8 cellular contexts compared by ENCODE assay signal in genomic region chr22:48574776-48575566, GRCh38.
DNase-seq lines count a peak whose midpoint lies in the region; ATAC-seq and TF ChIP-seq lines count a peak whose summit lies in the region.

No MANE protein-coding gene starts in this region.

- BruUV-seq in A673 (replicated peaks; lab: Mats Ljungman, UMichigan), result no TSS peak

- peaks cover 7% of the 10 kb centered on the region for H3K36me3 ChIP-seq in A673 (ENCODE audit: insufficient read depth, low read length, poor library complexity, severe bottlenecking)

- peak; percentile 87 for DNase-seq in A673 (ENCODE audit: low spot score)
- DNase-seq in GM19238 (ENCODE audit: insufficient read length, low spot score), result peak; percentile 39
- peak; percentile 31 to 35 for DNase-seq in activated CD4-positive, alpha-beta T cell treated with anti-CD3 and anti-CD28 coated beads, Interleukin-2, amount 50 U/mL, for 48 hours
- DNase-seq in hippocampal formation (lab: John Stamatoyannopoulos, UW), result peak; percentile 11 to 42
- peak; percentile 24 to 25 for DNase-seq in stimulated activated CD4-positive, alpha-beta T cell treated with anti-CD3 and anti-CD28 coated beads, Interleukin-4, amount 100 ng/mL, for 48 hours (ENCODE audit: low read depth in 2 of 2)
- DNase-seq in activated CD4-positive, CD25-positive, alpha-beta regulatory T cell treated with anti-CD3 and anti-CD28 coated beads, Interleukin-2, amount 50 U/mL, for 72 hours, result no peak
- no peak for DNase-seq in globus pallidus (ENCODE audit: low spot score)

- peak; percentile 61 for TF ChIP-seq CTCF in A673 (conservative IDR thresholded peaks at IDR 0.05; ENCODE audit: low read depth, low read length)

- H3K4me1 ChIP-seq in A673 (ENCODE audit: insufficient read depth, low read length, poor library complexity, severe bottlenecking), result peaks cover 10% of the 10 kb centered on the region

- POLR2A ChIA-PET in A673 (lab: Charles Lee; ENCODE audit: low non-redundant PET), result no interaction called here

- no peaks in the 10 kb centered on the region for H3K27me3 ChIP-seq in A673 (replicated peaks; ENCODE audit: insufficient read depth, low read depth, low read length, poor library complexity)

- peaks cover 16% of the 10 kb centered on the region for H3K9me3 ChIP-seq in A673 (ENCODE audit: low read depth, low read length, poor library complexity, severe bottlenecking)

- intact Hi-C loops in A673 (cut with micrococcal nuclease; ENCODE audit: unreplicated experiment), result loop anchor here (5.0 to 10.0 kb wide), 3 partner anchors 90 to 732 kb away; no protein-coding TSS in a partner anchor

- no peak for ATAC-seq in HG03432 (IDR thresholded peaks at IDR 0.05; ENCODE audit: unreplicated experiment)

- no peak overlapping the region for H3K27ac ChIP-seq in A673 (ENCODE audit: low read depth, low read length, poor library complexity, severe bottlenecking)

- H3K4me3 ChIP-seq in A673 (ENCODE audit: low read depth, low read length, poor library complexity, severe bottlenecking), result peak overlapping the region; percentile 61

- CTCF ChIA-PET in A673 (lab: Charles Lee), result no interaction called here

Comparison
In these comparisons a context has a peak if more than half of its experiments do, and no peak if none do; other contexts are left out.
1. DNase-seq: peak in A673 (single experiment), GM19238 (single experiment), activated CD4-positive, alpha-beta T cell treated with anti-CD3 and anti-CD28 coated beads, Interleukin-2, amount 50 U/mL, for 48 hours (2 of 2), hippocampal formation (2 of 2) and stimulated activated CD4-positive, alpha-beta T cell treated with anti-CD3 and anti-CD28 coated beads, Interleukin-4, amount 100 ng/mL, for 48 hours (2 of 2); none in activated CD4-positive, CD25-positive, alpha-beta regulatory T cell treated with anti-CD3 and anti-CD28 coated beads, Interleukin-2, amount 50 U/mL, for 72 hours (single experiment) and globus pallidus (single experiment).